18 cellular contexts compared by ENCODE assay signal in genomic region chr21:44638506-44639330, GRCh38. TPM values are rescaled to one million over a fixed set of nuclear protein-coding genes. Genes with fewer than 3 reads are reported as not detected.
A peak's percentile ranks its signal among the peaks of the same experiment; 100 is the strongest.
DNase-seq lines count a peak whose midpoint lies in the region; ATAC-seq and TF ChIP-seq lines count a peak whose summit lies in the region.
"Not testable (repeated sequence)": the region's sequence is repeated elsewhere in the genome, so short reads cannot be mapped to it uniquely, and the experiment has no call there.
"Had no signal": no experiment of that assay in that cellular context is flagged by ENCODE, and none has a peak within 500 bp of the region (broad histone marks: within the 10 kb centered on the region; RNA-seq: fewer than 3 reads in every experiment).

No MANE protein-coding gene starts in this region.

- H3K9me3 ChIP-seq in esophagus muscularis mucosa = peaks cover 0 to 12% (median 2%) of the 10 kb centered on the region in 4 donors
- not testable (repeated sequence) for H3K9me3 ChIP-seq in neuronal stem cell (replicated peaks in 1 of 2; ENCODE audit: control insufficient read depth in 2 of 2, insufficient read depth in 1 of 2, low read depth in 1 of 2, low read length in 2 of 2); upper lobe of right lung

- H2AFZ ChIP-seq in neuronal stem cell (ENCODE audit: low read length) = not testable (repeated sequence)

- not testable (repeated sequence) for H2BK120ac ChIP-seq in neuronal stem cell (ENCODE audit: low read depth, low read length)

- not testable (repeated sequence) for H3K79me1 ChIP-seq in neuronal stem cell (ENCODE audit: low read depth, low read length)

- not testable (repeated sequence) for H3K4me3 Mint-ChIP-seq in activated CD4-positive, alpha-beta memory T cell treated with anti-CD3 and anti-CD28 coated beads, Interleukin-2, amount 10 ng/mL, durations not matched to agents 7 days and 5 days; activated naive CD4-positive, alpha-beta T cell treated with anti-CD3 and anti-CD28 coated beads, Interleukin-2, amount 50 U/mL, for 24 hours; stimulated activated naive CD8-positive, alpha-beta T cell treated with anti-CD3 and anti-CD28 coated beads, Interleukin-15, amount 100 ng/mL, for 72 hours

- CTCF ChIA-PET in activated CD4-positive, alpha-beta memory T cell treated with anti-CD3 and anti-CD28 coated beads, Interleukin-2, amount 10 ng/mL, durations not matched to agents 7 days and 5 days (lab: Charles Lee) = not testable (repeated sequence)

- H2BK15ac ChIP-seq in neuronal stem cell (ENCODE audit: low read length) = not testable (repeated sequence)

- not testable (repeated sequence) for H3K27ac ChIP-seq in esophagus muscularis mucosa (replicated peaks in 1 of 4); neuronal stem cell (replicated peaks; ENCODE audit: low read length); upper lobe of right lung

- H4K8ac ChIP-seq in neuronal stem cell (ENCODE audit: low read depth, low read length) = not testable (repeated sequence)

- H3K9ac ChIP-seq in neuronal stem cell (ENCODE audit: low read depth, low read length, poor library complexity) = not testable (repeated sequence)

- not testable (repeated sequence) for H3K36me3 Mint-ChIP-seq in activated CD4-positive, alpha-beta memory T cell treated with anti-CD3 and anti-CD28 coated beads, Interleukin-2, amount 10 ng/mL, durations not matched to agents 7 days and 5 days (ENCODE audit: low read depth); activated naive CD4-positive, alpha-beta T cell treated with anti-CD3 and anti-CD28 coated beads, Interleukin-2, amount 50 U/mL, for 24 hours

- intact Hi-C loops in esophagus muscularis mucosa (cut with DNase I); upper lobe of right lung (cut with DNase I): not testable (repeated sequence)

- not testable (repeated sequence) for ATAC-seq in stimulated activated naive CD8-positive, alpha-beta T cell treated with anti-CD3 and anti-CD28 coated beads, Interleukin-15, amount 100 ng/mL, for 72 hours
- peak; percentile 19 for ATAC-seq in upper lobe of right lung

- not testable (repeated sequence) for TF ChIP-seq EP300 in esophagus muscularis mucosa (IDR thresholded peaks at IDR 0.05)

- not testable (repeated sequence) for H3K14ac ChIP-seq in neuronal stem cell (ENCODE audit: low read length)

- TF ChIP-seq CTCF in esophagus muscularis mucosa (IDR thresholded peaks at IDR 0.05); upper lobe of right lung (IDR thresholded peaks at IDR 0.05): not testable (repeated sequence)

- peak overlapping the region; percentile 92 for H2AK5ac ChIP-seq in neuronal stem cell (ENCODE audit: low read depth, low read length)

- DNase-seq in activated CD4-positive, alpha-beta memory T cell treated with anti-CD3 and anti-CD28 coated beads, Interleukin-2, amount 10 ng/mL, durations not matched to agents 7 days and 5 days; neuronal stem cell (ENCODE audit: low spot score); stimulated activated naive CD8-positive, alpha-beta T cell treated with anti-CD3 and anti-CD28 coated beads, Interleukin-15, amount 100 ng/mL, for 72 hours; upper lobe of right lung: not testable (repeated sequence)
- DNase-seq in ecto neural progenitor cell (ENCODE audit: low spot score) (peak; percentile 35), esophagus muscularis mucosa (ENCODE audit: extremely low spot score) (peak; percentile 86)

- not testable (repeated sequence) for H3K4me1 ChIP-seq in esophagus muscularis mucosa, upper lobe of right lung
- peaks cover 5 to 11% of the 10 kb centered on the region in 2 donors for H3K4me1 ChIP-seq in neuronal stem cell (ENCODE audit: control insufficient read depth in 2 of 2, insufficient read depth in 1 of 2, low read depth in 1 of 2, low read length in 2 of 2)

- peak overlapping the region; percentile 53 for H3K18ac ChIP-seq in neuronal stem cell (ENCODE audit: low read length)

- not testable (repeated sequence) for H2BK12ac ChIP-seq in neuronal stem cell (ENCODE audit: low read length)

- H3K4ac ChIP-seq in neuronal stem cell (ENCODE audit: low read length) = not testable (repeated sequence)

- H3K36me3 ChIP-seq in esophagus muscularis mucosa; neuronal stem cell (replicated peaks in 1 of 2; ENCODE audit: control insufficient read depth in 2 of 2, insufficient read depth in 2 of 2, low read length in 2 of 2); upper lobe of right lung: not testable (repeated sequence)

- H3K9me3 Mint-ChIP-seq in activated CD4-positive, alpha-beta memory T cell treated with anti-CD3 and anti-CD28 coated beads, Interleukin-2, amount 10 ng/mL, durations not matched to agents 7 days and 5 days = peaks cover 32% of the 10 kb centered on the region
- H3K9me3 Mint-ChIP-seq in activated naive CD4-positive, alpha-beta T cell treated with anti-CD3 and anti-CD28 coated beads, Interleukin-2, amount 50 U/mL, for 24 hours = peaks cover 21% of the 10 kb centered on the region
- H3K9me3 Mint-ChIP-seq in stimulated activated naive CD8-positive, alpha-beta T cell treated with anti-CD3 and anti-CD28 coated beads, Interleukin-15, amount 100 ng/mL, for 72 hours = peaks cover 26 to 43% of the 10 kb centered on the region in 2 donors

- H2BK5ac ChIP-seq in neuronal stem cell (ENCODE audit: low read length) = peak overlapping the region; percentile 31

- POLR2A ChIA-PET in activated CD4-positive, alpha-beta memory T cell treated with anti-CD3 and anti-CD28 coated beads, Interleukin-2, amount 10 ng/mL, durations not matched to agents 7 days and 5 days (lab: Charles Lee) = not testable (repeated sequence)

- not testable (repeated sequence) for H3K4me3 ChIP-seq in esophagus muscularis mucosa; neuronal stem cell (ENCODE audit: low read length in 2 of 2); upper lobe of right lung

- H4K91ac ChIP-seq in neuronal stem cell (ENCODE audit: low read depth, low read length, poor library complexity) = not testable (repeated sequence)

- H3K27ac Mint-ChIP-seq in activated CD4-positive, alpha-beta memory T cell treated with anti-CD3 and anti-CD28 coated beads, Interleukin-2, amount 10 ng/mL, durations not matched to agents 7 days and 5 days = peak overlapping the region; percentile 24
- peak overlapping the region; percentile 65 for H3K27ac Mint-ChIP-seq in activated naive CD4-positive, alpha-beta T cell treated with anti-CD3 and anti-CD28 coated beads, Interleukin-2, amount 50 U/mL, for 24 hours
- H3K27ac Mint-ChIP-seq in stimulated activated naive CD8-positive, alpha-beta T cell treated with anti-CD3 and anti-CD28 coated beads, Interleukin-15, amount 100 ng/mL, for 72 hours = peak overlapping the region; percentile 53 to 83

- 93% methylated on average over 15 of the region's 21 CpGs for WGBS in esophagus muscularis mucosa
- WGBS in neuronal stem cell (ENCODE audit: extremely low coverage in 2 of 2, insufficient read length in 2 of 2, insufficient replicate concordance in 1 of 2), 2 donors = no CpG with 5 or more reads among the region's 21 CpGs

- not testable (repeated sequence) for TF ChIP-seq POLR2A in esophagus muscularis mucosa (IDR thresholded peaks at IDR 0.05; ENCODE audit: low read depth)

- H3K27me3 ChIP-seq in esophagus muscularis mucosa = peaks cover 0 to 62% (median 2%) of the 10 kb centered on the region in 4 donors
- not testable (repeated sequence) for H3K27me3 ChIP-seq in neuronal stem cell (ENCODE audit: control insufficient read depth in 3 of 3, insufficient read depth in 3 of 3, low read depth in 1 of 3, low read length in 3 of 3); upper lobe of right lung

- not testable (repeated sequence) for H3K23ac ChIP-seq in neuronal stem cell (ENCODE audit: low read depth, low read length, poor library complexity)

- not testable (repeated sequence) for H3K4me2 ChIP-seq in neuronal stem cell (ENCODE audit: insufficient read depth, low read length, poor library complexity, severe bottlenecking)

- not testable (repeated sequence) for H3K4me1 Mint-ChIP-seq in activated CD4-positive, alpha-beta memory T cell treated with anti-CD3 and anti-CD28 coated beads, Interleukin-2, amount 10 ng/mL, durations not matched to agents 7 days and 5 days; activated naive CD4-positive, alpha-beta T cell treated with anti-CD3 and anti-CD28 coated beads, Interleukin-2, amount 50 U/mL, for 24 hours; stimulated activated naive CD8-positive, alpha-beta T cell treated with anti-CD3 and anti-CD28 coated beads, Interleukin-15, amount 100 ng/mL, for 72 hours

- peaks cover 14% of the 10 kb centered on the region for H3K27me3 Mint-ChIP-seq in activated CD4-positive, alpha-beta memory T cell treated with anti-CD3 and anti-CD28 coated beads, Interleukin-2, amount 10 ng/mL, durations not matched to agents 7 days and 5 days
- H3K27me3 Mint-ChIP-seq in activated naive CD4-positive, alpha-beta T cell treated with anti-CD3 and anti-CD28 coated beads, Interleukin-2, amount 50 U/mL, for 24 hours; stimulated activated naive CD8-positive, alpha-beta T cell treated with anti-CD3 and anti-CD28 coated beads, Interleukin-15, amount 100 ng/mL, for 72 hours: not testable (repeated sequence)

RNA-seq across cellular contexts. Expression of gene KRTAP10-10, which starts 1.6 kb away (rescaled TPM):
- not detected for total RNA-seq in activated CD4-positive, alpha-beta memory T cell treated with anti-CD3 and anti-CD28 coated beads, Interleukin-2, amount 10 ng/mL, durations not matched to agents 7 days and 5 days
- not detected for total RNA-seq in esophagus muscularis mucosa
- not detected for polyA plus RNA-seq in neuronal stem cell (2013, experiment 1 of 2)
- polyA plus RNA-seq in neuronal stem cell (2013, experiment 2 of 2) = not detected
- not detected for total RNA-seq in upper lobe of right lung
- total RNA-seq: A172; A673; Calu3; CD4-positive, alpha-beta memory T cell; Daoy; G401; GM23338; H4; H9; HFFc6 had no signal
- polyA plus RNA-seq: BJ; CD4-positive, alpha-beta memory T cell; GM23338 had no signal

RNA-seq across cellular contexts. Expression of gene KRTAP10-11, which starts 7.5 kb away (rescaled TPM):
- not detected for total RNA-seq in activated CD4-positive, alpha-beta memory T cell treated with anti-CD3 and anti-CD28 coated beads, Interleukin-2, amount 10 ng/mL, durations not matched to agents 7 days and 5 days
- total RNA-seq in esophagus muscularis mucosa (not detected), upper lobe of right lung (not detected)
- not detected for polyA plus RNA-seq in neuronal stem cell (2013, experiment 1 of 2)
- polyA plus RNA-seq in neuronal stem cell (2013, experiment 2 of 2) = not detected
- total RNA-seq: A172; A673; Calu3; CD4-positive, alpha-beta memory T cell; Daoy; G401; GM23338; H4; H9; HFFc6 had no signal
- polyA plus RNA-seq: BJ; CD4-positive, alpha-beta memory T cell; GM23338 had no signal

RNA-seq across cellular contexts. Expression of gene KRTAP10-9, which starts 11.8 kb away (rescaled TPM):
- not detected for total RNA-seq in activated CD4-positive, alpha-beta memory T cell treated with anti-CD3 and anti-CD28 coated beads, Interleukin-2, amount 10 ng/mL, durations not matched to agents 7 days and 5 days
- not detected for total RNA-seq in esophagus muscularis mucosa
- polyA plus RNA-seq in neuronal stem cell (2013, experiment 1 of 2) = not detected
- polyA plus RNA-seq in neuronal stem cell (2013, experiment 2 of 2) = not detected
- total RNA-seq in upper lobe of right lung = not detected
- total RNA-seq: A172; A673; Calu3; CD4-positive, alpha-beta memory T cell; Daoy; G401; GM23338; H4; H9; HFFc6 had no signal
- polyA plus RNA-seq: BJ; CD4-positive, alpha-beta memory T cell; GM23338 had no signal

RNA-seq across cellular contexts. Expression of gene KRTAP12-4, which starts 15.7 kb away (rescaled TPM):
- not detected for total RNA-seq in activated CD4-positive, alpha-beta memory T cell treated with anti-CD3 and anti-CD28 coated beads, Interleukin-2, amount 10 ng/mL, durations not matched to agents 7 days and 5 days
- total RNA-seq in esophagus muscularis mucosa = not detected
- not detected for polyA plus RNA-seq in neuronal stem cell (2013, experiment 1 of 2)
- not detected for polyA plus RNA-seq in neuronal stem cell (2013, experiment 2 of 2)
- total RNA-seq in upper lobe of right lung = not detected
- total RNA-seq: A172; Calu3; CD4-positive, alpha-beta memory T cell; Daoy; G401; GM23338; H4; H9; HFFc6 had no signal
- polyA plus RNA-seq: BJ; CD4-positive, alpha-beta memory T cell; GM23338 had no signal

RNA-seq across cellular contexts. Expression of gene KRTAP12-3, which starts 19.0 kb away (rescaled TPM):
- total RNA-seq in activated CD4-positive, alpha-beta memory T cell treated with anti-CD3 and anti-CD28 coated beads, Interleukin-2, amount 10 ng/mL, durations not matched to agents 7 days and 5 days = not detected
- total RNA-seq in esophagus muscularis mucosa = not detected
- polyA plus RNA-seq in neuronal stem cell (2013, experiment 1 of 2) = not detected
- polyA plus RNA-seq in neuronal stem cell (2013, experiment 2 of 2) = not detected
- not detected for total RNA-seq in upper lobe of right lung
- total RNA-seq: A172; A673; Calu3; CD4-positive, alpha-beta memory T cell; Daoy; G401; GM23338; H4; H9; HFFc6 had no signal
- polyA plus RNA-seq: BJ, GM23338 had no signal
